ENCODE assay signal across 27 cellular contexts in the genomic region with DNA sequence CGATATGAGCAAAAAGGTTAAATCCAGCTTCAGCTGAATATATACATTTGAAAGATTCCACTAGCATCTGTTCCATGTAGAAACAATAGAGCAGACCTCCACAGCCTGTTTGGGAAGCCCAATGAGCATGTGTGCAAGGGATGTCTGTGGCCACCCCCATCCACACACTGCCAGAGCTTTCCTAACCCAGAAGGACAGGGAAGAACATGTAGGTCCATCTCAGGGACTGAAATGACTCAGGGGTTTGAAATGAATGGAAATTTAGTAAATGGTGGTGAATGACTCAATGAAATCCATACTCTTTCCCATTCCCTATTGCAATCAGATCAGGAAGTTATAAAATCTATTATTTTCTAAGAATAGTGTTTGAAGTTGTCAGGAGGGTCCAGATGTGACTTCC.
DNase-seq lines count a peak whose midpoint lies in the region; ATAC-seq and TF ChIP-seq lines count a peak whose summit lies in the region.
"Had no signal": no experiment of that assay in that cellular context is flagged by ENCODE, and none has a peak within 500 bp of the region (broad histone marks: within the 10 kb centered on the region; RNA-seq: fewer than 3 reads in every experiment).

No MANE protein-coding gene starts in this region.

- no peak overlapping the region for H3K4me3 ChIP-seq in fibroblast of lung (replicated peaks in 1 of 4; ENCODE audit: control extremely low read depth in 1 of 4, insufficient read depth in 1 of 4, low read depth in 3 of 4, low read length in 4 of 4)
- H3K4me3 ChIP-seq in smooth muscle cell, result no peak overlapping the region
- H3K4me3 ChIP-seq: adrenal gland, pancreas, right lobe of liver, testis had no signal

- H3K9me3 ChIP-seq in fibroblast of lung (ENCODE audit: control insufficient read depth, insufficient read depth, low read depth, low read length) (no peaks in the 10 kb centered on the region), smooth muscle cell (replicated peaks; ENCODE audit: low read depth) (no peaks in the 10 kb centered on the region)
- H3K9me3 ChIP-seq: adrenal gland, pancreas, right lobe of liver, testis had no signal

- intact Hi-C loops in CD14-positive monocyte (cut with micrococcal nuclease), result no loop called here

- H3K4me3 Mint-ChIP-seq in effector memory CD8-positive, alpha-beta T cell, result no peak overlapping the region
- no peak overlapping the region for H3K4me3 Mint-ChIP-seq in CD14-positive monocyte
- H3K4me3 Mint-ChIP-seq: B cell; mesothelial cell of epicardium; natural killer cell treated with Interleukin-12 subunit alpha and Interleukin-12 subunit beta and Interleukin-15 and Interleukin-18, amount 100 ng/mL, for 72 hours; stimulated activated effector memory CD8-positive, alpha-beta T cell treated with anti-CD3 and anti-CD28 coated beads, Interleukin-12 subunit alpha, Interleukin-12 subunit beta, amount 100 ng/mL, for 72 hours; WTC11 had no signal

- peak; percentile 59 for DNase-seq in GM03348 (ENCODE audit: low spot score)
- DNase-seq in RPMI7951 (ENCODE audit: low read depth), result peak; percentile 73
- peak; percentile 35 to 49 for DNase-seq in fibroblast of lung (ENCODE audit: low read depth in 2 of 2)
- DNase-seq in smooth muscle cell (lab: John Stamatoyannopoulos, UW; ENCODE audit: unreplicated experiment), result no peak
- no peak for DNase-seq in effector memory CD8-positive, alpha-beta T cell
- no peak for DNase-seq in NK-92 treated with Interleukin-12 subunit alpha and Interleukin-12 subunit beta, amount 100 ng/mL, for 24 hours (lab: John Stamatoyannopoulos, UW)
- no peak for DNase-seq in CD14-positive monocyte (ENCODE audit: low spot score)
- DNase-seq: activated CD4-positive, alpha-beta T cell treated with anti-CD3 and anti-CD28 coated beads, Interleukin-2, amount 50 U/mL, for 4 hours; activated CD8-positive, alpha-beta memory T cell treated with anti-CD3 and anti-CD28 coated beads, Interleukin-2, amount 50 U/mL, for 48 hours; activated gamma-delta T cell; adrenal gland; Caco-2; dermis blood vessel endothelial cell; NCI-H2171; NCI-H526 treated with DMSO at 0.1 percent for 48 hours; pancreas; right lobe of liver; SHP77 treated with DMSO at 0.1 percent for 48 hours; T-helper 2 cell; testis had no signal

- TF ChIP-seq CTCF in fibroblast of lung (conservative IDR thresholded peaks at IDR 0.05 in 1 of 2, IDR thresholded peaks at IDR 0.05 in 1 of 2; ENCODE audit: low read depth in 1 of 2, low read length in 2 of 2) (no peak), smooth muscle cell (IDR thresholded peaks at IDR 0.05; ENCODE audit: borderline replicate concordance, insufficient read depth, poor library complexity, severe bottlenecking) (no peak), CD14-positive monocyte (IDR thresholded peaks at IDR 0.05) (no peak)

- H3K4me1 ChIP-seq in fibroblast of lung (ENCODE audit: control insufficient read depth, extremely low read depth, insufficient read depth, low read length), result no peaks in the 10 kb centered on the region
- peaks cover 6% of the 10 kb centered on the region for H3K4me1 ChIP-seq in smooth muscle cell (ENCODE audit: low read depth)
- H3K4me1 ChIP-seq: adrenal gland, Caco-2, pancreas, right lobe of liver, testis had no signal

- no peaks in the 10 kb centered on the region for H3K79me2 ChIP-seq in fibroblast of lung (ENCODE audit: control insufficient read depth, insufficient read depth, low read length)
- H3K79me2 ChIP-seq in smooth muscle cell (ENCODE audit: low read depth), result no peaks in the 10 kb centered on the region

- H3K9me3 Mint-ChIP-seq in effector memory CD8-positive, alpha-beta T cell, result no peaks in the 10 kb centered on the region
- H3K9me3 Mint-ChIP-seq in CD14-positive monocyte, result peaks cover 0 to 3% (median 2%) of the 10 kb centered on the region in 7 donors
- H3K9me3 Mint-ChIP-seq: mesothelial cell of epicardium; natural killer cell treated with Interleukin-12 subunit alpha and Interleukin-12 subunit beta and Interleukin-15 and Interleukin-18, amount 100 ng/mL, for 72 hours; stimulated activated effector memory CD8-positive, alpha-beta T cell treated with anti-CD3 and anti-CD28 coated beads, Interleukin-12 subunit alpha, Interleukin-12 subunit beta, amount 100 ng/mL, for 72 hours had no signal

- H3K36me3 ChIP-seq in fibroblast of lung (ENCODE audit: control insufficient read depth, insufficient read depth, low read length) (no peaks in the 10 kb centered on the region), smooth muscle cell (ENCODE audit: low read depth) (no peaks in the 10 kb centered on the region)
- H3K36me3 ChIP-seq: adrenal gland, pancreas, right lobe of liver had no signal

- no peaks in the 10 kb centered on the region for H3K4me1 Mint-ChIP-seq in effector memory CD8-positive, alpha-beta T cell (ENCODE audit: low read depth in 2 of 2)
- H3K4me1 Mint-ChIP-seq in CD14-positive monocyte, result no peaks in the 10 kb centered on the region
- H3K4me1 Mint-ChIP-seq: B cell; stimulated activated effector memory CD8-positive, alpha-beta T cell treated with anti-CD3 and anti-CD28 coated beads, Interleukin-12 subunit alpha, Interleukin-12 subunit beta, amount 100 ng/mL, for 72 hours; WTC11 had no signal

- H3K27me3 ChIP-seq in fibroblast of lung (ENCODE audit: control insufficient read depth, insufficient read depth, low read length), result no peaks in the 10 kb centered on the region
- no peaks in the 10 kb centered on the region for H3K27me3 ChIP-seq in smooth muscle cell (ENCODE audit: low read depth)
- H3K27me3 ChIP-seq: adrenal gland, pancreas, right lobe of liver, testis had no signal

- peaks cover 19 to 20% of the 10 kb centered on the region in 2 donors for H3K27me3 Mint-ChIP-seq in effector memory CD8-positive, alpha-beta T cell
- H3K27me3 Mint-ChIP-seq in CD14-positive monocyte (ENCODE audit: low read depth in 3 of 3), result peaks cover 0 to 1% (median 0%) of the 10 kb centered on the region in 3 donors

- H3K36me3 Mint-ChIP-seq in effector memory CD8-positive, alpha-beta T cell (ENCODE audit: insufficient read depth), result no peaks in the 10 kb centered on the region
- no peaks in the 10 kb centered on the region for H3K36me3 Mint-ChIP-seq in CD14-positive monocyte
- H3K36me3 Mint-ChIP-seq: mesothelial cell of epicardium; natural killer cell treated with Interleukin-12 subunit alpha and Interleukin-12 subunit beta and Interleukin-15 and Interleukin-18, amount 100 ng/mL, for 72 hours; stimulated activated effector memory CD8-positive, alpha-beta T cell treated with anti-CD3 and anti-CD28 coated beads, Interleukin-12 subunit alpha, Interleukin-12 subunit beta, amount 100 ng/mL, for 72 hours; WTC11 had no signal

- no peaks in the 10 kb centered on the region for H3F3A ChIP-seq in smooth muscle cell (ENCODE audit: low read depth)

- H2AFZ ChIP-seq in fibroblast of lung (ENCODE audit: low read length) (no peak overlapping the region), smooth muscle cell (ENCODE audit: low read depth) (peak overlapping the region; percentile 24)

- no peak overlapping the region for H3K27ac ChIP-seq in fibroblast of lung (ENCODE audit: insufficient read depth, low read length)
- no peak overlapping the region for H3K27ac ChIP-seq in smooth muscle cell (ENCODE audit: low read depth)
- H3K27ac ChIP-seq: adrenal gland, epithelial cell of prostate, pancreas, right lobe of liver, testis had no signal

- 90% methylated on average over 1 of the region's 1 CpG for WGBS in smooth muscle cell (ENCODE audit: low lambda C conversion rate)

- H3K9ac ChIP-seq in fibroblast of lung (ENCODE audit: insufficient read depth, low read length) (no peak overlapping the region), smooth muscle cell (ENCODE audit: low read depth) (no peak overlapping the region)

- H3K27ac Mint-ChIP-seq in effector memory CD8-positive, alpha-beta T cell, result no peak overlapping the region
- no peak overlapping the region for H3K27ac Mint-ChIP-seq in CD14-positive monocyte
- H3K27ac Mint-ChIP-seq: B cell; mesothelial cell of epicardium; natural killer cell treated with Interleukin-12 subunit alpha and Interleukin-12 subunit beta and Interleukin-15 and Interleukin-18, amount 100 ng/mL, for 72 hours; stimulated activated effector memory CD8-positive, alpha-beta T cell treated with anti-CD3 and anti-CD28 coated beads, Interleukin-12 subunit alpha, Interleukin-12 subunit beta, amount 100 ng/mL, for 72 hours; WTC11 had no signal

- H3K4me2 ChIP-seq in fibroblast of lung (ENCODE audit: extremely low read depth, insufficient read depth, low read length) (no peak overlapping the region), smooth muscle cell (peak overlapping the region; percentile 57)

- H4K20me1 ChIP-seq in fibroblast of lung (ENCODE audit: control insufficient read depth, extremely low read depth, insufficient read depth, low read length) (no peaks in the 10 kb centered on the region), smooth muscle cell (ENCODE audit: low read depth) (no peaks in the 10 kb centered on the region)

- no peak for ATAC-seq in effector memory CD8-positive, alpha-beta T cell (replicated peaks)
- ATAC-seq: left lobe of liver; natural killer cell treated with Interleukin-12 subunit alpha and Interleukin-12 subunit beta and Interleukin-15 and Interleukin-18, amount 100 ng/mL, for 72 hours; pancreas; right lobe of liver; stimulated activated effector memory CD8-positive, alpha-beta T cell treated with anti-CD3 and anti-CD28 coated beads, Interleukin-12 subunit alpha, Interleukin-12 subunit beta, amount 100 ng/mL, for 72 hours; WTC11 had no signal

Comparison
In these comparisons a context has a peak if more than half of its experiments do, and no peak if none do; other contexts are left out.
1. DNase-seq: peak in GM03348 (single experiment), RPMI7951 (single experiment) and fibroblast of lung (2 of 2); none in smooth muscle cell (single experiment), effector memory CD8-positive, alpha-beta T cell (0 of 3), NK-92 treated with Interleukin-12 subunit alpha and Interleukin-12 subunit beta, amount 100 ng/mL, for 24 hours (single experiment) and CD14-positive monocyte (single experiment).